In the genomic region with DNA sequence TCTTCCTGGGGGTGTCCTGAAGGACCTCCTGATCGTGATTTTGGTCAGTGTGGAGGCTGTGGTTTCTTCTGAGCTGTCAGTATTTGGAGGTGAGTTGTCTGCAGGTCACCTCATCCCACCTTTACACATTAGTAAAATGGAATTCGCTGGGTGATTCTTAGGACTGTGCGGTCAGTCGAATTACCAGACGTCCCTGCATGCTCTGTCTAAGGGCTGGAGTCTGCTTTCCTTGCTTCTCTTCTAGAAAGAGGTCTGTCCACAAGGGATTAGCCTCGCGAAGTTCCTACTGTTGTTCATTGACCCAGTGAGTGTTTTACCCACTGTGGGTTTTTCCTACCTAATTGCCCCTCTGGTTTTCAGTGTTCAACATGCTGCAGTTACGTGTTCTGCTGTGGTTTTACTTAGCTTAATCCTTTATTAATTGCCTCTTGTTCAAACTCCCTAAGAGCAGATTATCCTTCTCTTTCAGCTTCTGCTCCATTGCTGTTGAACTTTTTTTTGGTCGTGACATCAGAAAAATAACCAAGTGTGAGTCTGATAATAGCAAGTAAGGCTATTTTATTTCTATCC, we compare ENCODE assay signal across 18 cellular contexts.
A peak's percentile ranks its signal among the peaks of the same experiment; 100 is the strongest.
DNase-seq lines count a peak whose midpoint lies in the region; ATAC-seq, FAIRE-seq and TF ChIP-seq lines count a peak whose summit lies in the region.
"Had no signal": no experiment of that assay in that cellular context is flagged by ENCODE, and none has a peak within 500 bp of the region (broad histone marks: within the 10 kb centered on the region; RNA-seq: fewer than 3 reads in every experiment).

No MANE protein-coding gene starts in this region.

- peaks cover 69% of the 10 kb centered on the region for H3K36me3 Mint-ChIP-seq in Calu3 (ENCODE audit: insufficient read depth, unreplicated experiment)
- H3K36me3 Mint-ChIP-seq: CD14-positive monocyte had no signal

- CTCF ChIA-PET in Calu3 (lab: Charles Lee) = no interaction called here

- BruUV-seq in Calu3 (replicated peaks; lab: Mats Ljungman, UMichigan) = no TSS peak

- TF ChIP-seq POLR2A in GM12892 (IDR thresholded peaks at IDR 0.05; ENCODE audit: low read depth, low read length) = no peak

- H3K27me3 ChIP-seq in foreskin keratinocyte = no peaks in the 10 kb centered on the region

- TF ChIP-seq CTCF in Calu3 (IDR thresholded peaks at IDR 0.05; ENCODE audit: unreplicated experiment) (no peak), foreskin keratinocyte (conservative IDR thresholded peaks at IDR 0.05) (no peak), retinal pigment epithelial cell (conservative IDR thresholded peaks at IDR 0.05; ENCODE audit: low read depth, low read length) (no peak)

- H3K9me3 Mint-ChIP-seq in Calu3 (ENCODE audit: low read depth, unreplicated experiment) = no peaks in the 10 kb centered on the region
- H3K9me3 Mint-ChIP-seq: CD14-positive monocyte had no signal

- no peaks in the 10 kb centered on the region for H3K27me3 Mint-ChIP-seq in Calu3 (ENCODE audit: unreplicated experiment)

- H3K4me1 Mint-ChIP-seq in Calu3 (ENCODE audit: low read depth, unreplicated experiment) = peaks cover 93% of the 10 kb centered on the region

- peaks cover 48% of the 10 kb centered on the region for H3K4me1 ChIP-seq in foreskin keratinocyte

- no peak for FAIRE-seq in GM12892 (lab: Jason Lieb, UNC)
- FAIRE-seq: A549, GM12891 had no signal

- intact Hi-C loops in Calu3 (cut with micrococcal nuclease; ENCODE audit: unreplicated experiment) = no loop called here

- no peak for ATAC-seq in foreskin keratinocyte
- ATAC-seq: A549 had no signal

- DNase-seq in Calu3 = no peak
- DNase-seq in NCI-H82 (lab: John Stamatoyannopoulos, UW) = peak; percentile 83
- no peak for DNase-seq in foreskin keratinocyte
- peak; percentile 92 for DNase-seq in retinal pigment epithelial cell (ENCODE audit: low read depth)
- DNase-seq in anterior cingulate cortex (lab: John Stamatoyannopoulos, UW) = no peak
- DNase-seq in activated CD4-positive, CD25-positive, alpha-beta regulatory T cell treated with anti-CD3 and anti-CD28 coated beads, Interleukin-2, amount 50 U/mL, for 72 hours = no peak
- DNase-seq in GM12892 (ENCODE audit: insufficient read length) = no peak
- DNase-seq: Caco-2, DMS79, GM23248, MV-4-11, NCI-H146, NCI-H226, NCI-H748 treated with DMSO at 0.1 percent for 48 hours, SHP77 treated with DMSO at 0.1 percent for 48 hours had no signal

- H3K4me3 ChIP-seq in retinal pigment epithelial cell (ENCODE audit: low read length) = no peak overlapping the region
- H3K4me3 ChIP-seq: A549, GM23248 had no signal

- no peak overlapping the region for H3K4me3 Mint-ChIP-seq in Calu3 (ENCODE audit: low read depth, unreplicated experiment)

- H3K27ac ChIP-seq in foreskin keratinocyte = peak overlapping the region; percentile 69
- H3K27ac ChIP-seq: A549, GM23248 had no signal

- H3K27ac Mint-ChIP-seq in Calu3 (ENCODE audit: unreplicated experiment) = peak overlapping the region; percentile 47

Comparison
In these comparisons a context has a peak if more than half of its experiments do, and no peak if none do; other contexts are left out.
1. DNase-seq: peak in NCI-H82 (single experiment) and retinal pigment epithelial cell (single experiment); none in Calu3 (single experiment), foreskin keratinocyte (0 of 2), anterior cingulate cortex (0 of 58), activated CD4-positive, CD25-positive, alpha-beta regulatory T cell treated with anti-CD3 and anti-CD28 coated beads, Interleukin-2, amount 50 U/mL, for 72 hours (single experiment) and GM12892 (single experiment).